In genomic region chr5:10457682-10458574, GRCh38 we compare ENCODE assay signal across 13 cellular contexts. TPM values are rescaled to one million over a fixed set of nuclear protein-coding genes. Genes with fewer than 3 reads are reported as not detected.
DNase-seq lines count a peak whose midpoint lies in the region; ATAC-seq and TF ChIP-seq lines count a peak whose summit lies in the region.
"Had no signal": no experiment of that assay in that cellular context is flagged by ENCODE, and none has a peak within 500 bp of the region (broad histone marks: within the 10 kb centered on the region; RNA-seq: fewer than 3 reads in every experiment).

No MANE protein-coding gene starts in this region.

- DNase-seq in NCI-H345 (lab: John Stamatoyannopoulos, UW) (peak; percentile 31), NCI-H345 treated with DMSO at 0.1 percent for 48 hours (lab: John Stamatoyannopoulos, UW; ENCODE audit: unreplicated experiment) (no peak), SK-N-DZ (ENCODE audit: low spot score) (peak; percentile 85), left ventricle myocardium inferior (peak; percentile 34), medulla oblongata (ENCODE audit: extremely low spot score) (no peak), osteoblast (ENCODE audit: insufficient read length, low spot score, missing footprints) (no peak)
- DNase-seq in stimulated activated effector memory CD8-positive, alpha-beta T cell treated with anti-CD3 and anti-CD28 coated beads, Interleukin-12 subunit alpha, Interleukin-12 subunit beta, amount 100 ng/mL, for 72 hours (ENCODE audit: low spot score in 2 of 2): no peak
- DNase-seq: activated CD4-positive, alpha-beta T cell treated with anti-CD3 and anti-CD28 coated beads for 36 hours; effector memory CD4-positive, alpha-beta T cell; NCI-H1105 treated with DMSO at 0.1 percent for 48 hours; stimulated activated CD4-positive, alpha-beta T cell treated with anti-CD3 and anti-CD28 coated beads, Interleukin-4, amount 100 ng/mL, for 24 hours had no signal

- H3K36me3 ChIP-seq in left ventricle myocardium inferior: no peaks in the 10 kb centered on the region
- H3K36me3 ChIP-seq in osteoblast (ENCODE audit: insufficient read depth, low read length): no peaks in the 10 kb centered on the region
- H3K36me3 ChIP-seq: suprapubic skin had no signal

- H3K9me3 Mint-ChIP-seq in stimulated activated effector memory CD8-positive, alpha-beta T cell treated with anti-CD3 and anti-CD28 coated beads, Interleukin-12 subunit alpha, Interleukin-12 subunit beta, amount 100 ng/mL, for 72 hours: no peaks in the 10 kb centered on the region

- peak; percentile 14 for ATAC-seq in stimulated activated effector memory CD8-positive, alpha-beta T cell treated with anti-CD3 and anti-CD28 coated beads, Interleukin-12 subunit alpha, Interleukin-12 subunit beta, amount 100 ng/mL, for 72 hours
- no peak for ATAC-seq in GM19395 (IDR thresholded peaks at IDR 0.05; ENCODE audit: unreplicated experiment)
- ATAC-seq: activated CD4-positive, alpha-beta T cell treated with anti-CD3 and anti-CD28 coated beads for 36 hours had no signal

- H3K4me3 Mint-ChIP-seq in stimulated activated effector memory CD8-positive, alpha-beta T cell treated with anti-CD3 and anti-CD28 coated beads, Interleukin-12 subunit alpha, Interleukin-12 subunit beta, amount 100 ng/mL, for 72 hours: no peak overlapping the region
- H3K4me3 Mint-ChIP-seq: activated CD4-positive, alpha-beta T cell treated with anti-CD3 and anti-CD28 coated beads for 36 hours had no signal

- H3K9me3 ChIP-seq in left ventricle myocardium inferior (replicated peaks): no peaks in the 10 kb centered on the region
- H3K9me3 ChIP-seq in osteoblast (ENCODE audit: low read depth, low read length): no peaks in the 10 kb centered on the region
- H3K9me3 ChIP-seq: suprapubic skin had no signal

- intact Hi-C loops in left ventricle myocardium inferior (cut with micrococcal nuclease): no loop called here

- no peak overlapping the region for H3K4me2 ChIP-seq in osteoblast (ENCODE audit: insufficient read depth, low read length)

- H3K4me3 ChIP-seq in left ventricle myocardium inferior (peak overlapping the region; percentile 14), osteoblast (ENCODE audit: insufficient read depth, low read length) (no peak overlapping the region)
- H3K4me3 ChIP-seq: suprapubic skin had no signal

- no peak overlapping the region for H3K27ac Mint-ChIP-seq in stimulated activated effector memory CD8-positive, alpha-beta T cell treated with anti-CD3 and anti-CD28 coated beads, Interleukin-12 subunit alpha, Interleukin-12 subunit beta, amount 100 ng/mL, for 72 hours
- H3K27ac Mint-ChIP-seq: activated CD4-positive, alpha-beta T cell treated with anti-CD3 and anti-CD28 coated beads for 36 hours had no signal

- no peaks in the 10 kb centered on the region for H4K20me1 ChIP-seq in osteoblast (ENCODE audit: insufficient read depth, low read length)

- H3K27ac ChIP-seq in left ventricle myocardium inferior (replicated peaks): peak overlapping the region; percentile 63
- H3K27ac ChIP-seq in osteoblast (ENCODE audit: low read depth, low read length): no peak overlapping the region
- H3K27ac ChIP-seq: suprapubic skin had no signal

- TF ChIP-seq CTCF in left ventricle myocardium inferior (IDR thresholded peaks at IDR 0.05; ENCODE audit: borderline replicate concordance): peak; percentile 40
- TF ChIP-seq CTCF in osteoblast (IDR thresholded peaks at IDR 0.05; ENCODE audit: extremely low read depth, low read depth, low read length): no peak

- no peaks in the 10 kb centered on the region for H3K36me3 Mint-ChIP-seq in stimulated activated effector memory CD8-positive, alpha-beta T cell treated with anti-CD3 and anti-CD28 coated beads, Interleukin-12 subunit alpha, Interleukin-12 subunit beta, amount 100 ng/mL, for 72 hours

- H2AFZ ChIP-seq in osteoblast (ENCODE audit: low read length): no peak overlapping the region

- H3K27me3 ChIP-seq in left ventricle myocardium inferior (ENCODE audit: low read depth) (no peaks in the 10 kb centered on the region), osteoblast (ENCODE audit: insufficient read depth, low read length) (peaks cover 2% of the 10 kb centered on the region)
- H3K27me3 ChIP-seq: suprapubic skin had no signal

- no peaks in the 10 kb centered on the region for H3K79me2 ChIP-seq in osteoblast (ENCODE audit: insufficient read depth, low read length)

- H3K4me1 ChIP-seq in left ventricle myocardium inferior (peaks cover 54% of the 10 kb centered on the region), osteoblast (ENCODE audit: insufficient read depth, low read length) (peaks cover 32% of the 10 kb centered on the region)

- H3K4me1 Mint-ChIP-seq in stimulated activated effector memory CD8-positive, alpha-beta T cell treated with anti-CD3 and anti-CD28 coated beads, Interleukin-12 subunit alpha, Interleukin-12 subunit beta, amount 100 ng/mL, for 72 hours: no peaks in the 10 kb centered on the region
- H3K4me1 Mint-ChIP-seq: activated CD4-positive, alpha-beta T cell treated with anti-CD3 and anti-CD28 coated beads for 36 hours had no signal

RNA-seq across cellular contexts. Expression of gene ROPN1L, which starts 16.2 kb away (rescaled TPM):
- polyA plus RNA-seq in SK-N-DZ (2014; cell fraction: cytosol; rRNA removed): not detected in 2 replicates
- polyA plus RNA-seq in SK-N-DZ (2014; cell fraction: nucleus; rRNA removed): 0.80 and 1.7 TPM in 2 replicates
- total RNA-seq in left ventricle myocardium inferior (0.38 TPM), osteoblast (0.59 and 0.72 TPM in 2 replicates)

Comparison
In these comparisons a context has a peak if more than half of its experiments do, and no peak if none do; other contexts are left out.
1. DNase-seq: peak in NCI-H345 (single experiment), SK-N-DZ (single experiment) and left ventricle myocardium inferior (single experiment); none in NCI-H345 treated with DMSO at 0.1 percent for 48 hours (single experiment), stimulated activated effector memory CD8-positive, alpha-beta T cell treated with anti-CD3 and anti-CD28 coated beads, Interleukin-12 subunit alpha, Interleukin-12 subunit beta, amount 100 ng/mL, for 72 hours (0 of 2), medulla oblongata (single experiment) and osteoblast (single experiment).